ENCODE assay signal across 22 cellular contexts in the genomic region with DNA sequence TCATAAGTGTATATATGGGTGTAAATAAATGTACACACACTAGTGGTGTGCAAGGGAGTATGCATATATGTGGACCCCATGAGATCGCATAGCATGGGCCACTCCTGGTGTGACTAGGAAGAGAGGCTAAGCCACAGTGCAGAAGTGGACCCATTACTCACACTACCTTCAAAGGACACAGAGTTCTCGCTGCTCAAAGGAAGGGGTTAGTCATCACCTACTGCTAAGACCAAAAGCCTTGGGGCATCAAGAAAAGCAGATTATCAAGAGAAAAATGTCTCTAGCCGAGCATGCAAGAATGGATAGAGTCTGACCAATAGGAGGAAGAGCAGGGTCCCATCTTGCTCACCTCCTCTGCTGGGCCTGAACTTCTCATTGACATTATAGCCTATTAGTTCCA.
DNase-seq lines count a peak whose midpoint lies in the region; ATAC-seq and TF ChIP-seq lines count a peak whose summit lies in the region.
"Had no signal": no experiment of that assay in that cellular context is flagged by ENCODE, and none has a peak within 500 bp of the region (broad histone marks: within the 10 kb centered on the region; RNA-seq: fewer than 3 reads in every experiment).

No MANE protein-coding gene starts in this region.

- no peaks in the 10 kb centered on the region for H3K9me3 Mint-ChIP-seq in MCF 10A (ENCODE audit: unreplicated experiment)
- H3K9me3 Mint-ChIP-seq in T-helper 2 cell treated with Interferon-gamma antibody and Interleukin-4, amounts not matched to agents 5 μg/mL and 100 μg/mL, for 36 hours: no peaks in the 10 kb centered on the region
- H3K9me3 Mint-ChIP-seq: memory B cell; natural killer cell treated with Interleukin-12 subunit alpha and Interleukin-12 subunit beta and Interleukin-15 and Interleukin-18, amount 100 ng/mL, for 72 hours; stimulated activated memory B cell treated with anti-CD40 and anti-IgM and Interleukin-4, amounts not matched to agents 10 μg/mL and 1 μg/mL and 100 μg/mL, for 72 hours had no signal

- H3K27ac ChIP-seq in breast epithelium (no peak overlapping the region), foreskin keratinocyte (no peak overlapping the region), upper lobe of left lung (peak overlapping the region in 3 of 4 donors; percentile 11 to 57 (median 27))
- H3K27ac ChIP-seq: C4-2B, KMS-11, tibial artery had no signal

- WGBS in upper lobe of left lung, 2 donors: 71 to 76% methylated on average over 3 of the region's 3 CpGs

- TF ChIP-seq POLR2A in breast epithelium (IDR thresholded peaks at IDR 0.05): no peak
- TF ChIP-seq POLR2A in upper lobe of left lung (IDR thresholded peaks at IDR 0.05): peak in 1 of 4 donors; percentile 6

- H3K27me3 ChIP-seq in breast epithelium (no peaks in the 10 kb centered on the region), foreskin keratinocyte (no peaks in the 10 kb centered on the region), upper lobe of left lung (no peaks in the 10 kb centered on the region)
- H3K27me3 ChIP-seq: tibial artery had no signal

- H3K4me3 ChIP-seq in breast epithelium: no peak overlapping the region
- H3K4me3 ChIP-seq in upper lobe of left lung: no peak overlapping the region
- H3K4me3 ChIP-seq: tibial artery had no signal

- DNase-seq in MCF 10A (ENCODE audit: unreplicated experiment) (peak; percentile 94), breast epithelium (ENCODE audit: low spot score in 2 of 2) (no peak), T-helper 17 cell (no peak), foreskin keratinocyte (peak; percentile 72 to 91), upper lobe of left lung (no peak), NCI-H1417 treated with DMSO at 0.1 percent for 48 hours (lab: John Stamatoyannopoulos, UW) (no peak)
- no peak for DNase-seq in T-helper 2 cell treated with Interferon-gamma antibody and Interleukin-4, amounts not matched to agents 5 μg/mL and 100 μg/mL, for 36 hours (ENCODE audit: low spot score)
- DNase-seq: 8988T; activated CD4-positive, alpha-beta T cell treated with anti-CD3 and anti-CD28 coated beads for 48 hours; activated naive CD4-positive, alpha-beta T cell treated with anti-CD3 and anti-CD28 coated beads for 36 hours; cortex of kidney; DMS53; H7; immature natural killer cell; NCI-H146 had no signal

- H3K4me1 Mint-ChIP-seq in MCF 10A (ENCODE audit: insufficient read depth, unreplicated experiment) (peaks cover 61% of the 10 kb centered on the region), T-helper 17 cell (no peaks in the 10 kb centered on the region)
- peaks cover under 1% of the 10 kb centered on the region for H3K4me1 Mint-ChIP-seq in T-helper 2 cell treated with Interferon-gamma antibody and Interleukin-4, amounts not matched to agents 5 μg/mL and 100 μg/mL, for 36 hours (ENCODE audit: low read depth)
- H3K4me1 Mint-ChIP-seq: immature natural killer cell had no signal

- H3K9me3 ChIP-seq in breast epithelium (no peaks in the 10 kb centered on the region), T-helper 17 cell (ENCODE audit: control insufficient read depth, low read length, poor library complexity, severe bottlenecking) (no peaks in the 10 kb centered on the region), upper lobe of left lung (no peaks in the 10 kb centered on the region)
- H3K9me3 ChIP-seq: tibial artery had no signal

- BruUV-seq in MCF 10A (replicated peaks; lab: Mats Ljungman, UMichigan): no TSS peak

- POLR2A ChIA-PET in MCF 10A (lab: Yijun Ruan, JAX): interaction anchor here (0.6 to 3.8 kb wide), 5 partner anchors 10 to 1360 kb away, joined by 3 to 18 read pairs (median 3); no protein-coding TSS in a partner anchor

- no peak for TF ChIP-seq EP300 in upper lobe of left lung (IDR thresholded peaks at IDR 0.05)

- H3K36me3 ChIP-seq in breast epithelium (no peaks in the 10 kb centered on the region), upper lobe of left lung (no peaks in the 10 kb centered on the region)
- H3K36me3 ChIP-seq: tibial artery had no signal

- H3K4me1 ChIP-seq in breast epithelium: no peaks in the 10 kb centered on the region
- peaks cover 28% of the 10 kb centered on the region for H3K4me1 ChIP-seq in foreskin keratinocyte
- H3K4me1 ChIP-seq in upper lobe of left lung: peaks cover 4 to 11% (median 8%) of the 10 kb centered on the region in 4 donors

- intact Hi-C loops in MCF 10A (cut with micrococcal nuclease): loop anchor here (5.0 kb wide), 1 partner anchor 194 kb away; the partner anchor contains the start of gene MAFB
- intact Hi-C loops in breast epithelium (cut with DNase I; ENCODE audit: low total_unique reads): no loop called here

- CTCF ChIA-PET in MCF 10A (lab: Yijun Ruan, JAX): interaction anchor here (1.0 kb wide), 1 partner anchor 196 kb away, joined by 3 read pairs; the partner anchor contains the start of gene MAFB

- no peaks in the 10 kb centered on the region for H3K27me3 Mint-ChIP-seq in MCF 10A (ENCODE audit: insufficient read depth, unreplicated experiment)
- no peaks in the 10 kb centered on the region for H3K27me3 Mint-ChIP-seq in T-helper 17 cell
- H3K27me3 Mint-ChIP-seq in T-helper 2 cell treated with Interferon-gamma antibody and Interleukin-4, amounts not matched to agents 5 μg/mL and 100 μg/mL, for 36 hours (ENCODE audit: low read depth): no peaks in the 10 kb centered on the region

- peak overlapping the region; percentile 72 for H3K27ac Mint-ChIP-seq in MCF 10A (ENCODE audit: low read depth, unreplicated experiment)
- H3K27ac Mint-ChIP-seq in T-helper 17 cell: no peak overlapping the region
- H3K27ac Mint-ChIP-seq in T-helper 2 cell treated with Interferon-gamma antibody and Interleukin-4, amounts not matched to agents 5 μg/mL and 100 μg/mL, for 36 hours: no peak overlapping the region
- H3K27ac Mint-ChIP-seq: activated naive CD4-positive, alpha-beta T cell treated with anti-CD3 and anti-CD28 coated beads for 36 hours; immature natural killer cell; memory B cell; natural killer cell treated with Interleukin-12 subunit alpha and Interleukin-12 subunit beta and Interleukin-15 and Interleukin-18, amount 100 ng/mL, for 72 hours; stimulated activated memory B cell treated with anti-CD40 and anti-IgM and Interleukin-4, amounts not matched to agents 10 μg/mL and 1 μg/mL and 100 μg/mL, for 72 hours had no signal

- no peaks in the 10 kb centered on the region for H3K36me3 Mint-ChIP-seq in MCF 10A (ENCODE audit: insufficient read depth, unreplicated experiment)
- no peaks in the 10 kb centered on the region for H3K36me3 Mint-ChIP-seq in T-helper 17 cell (ENCODE audit: low read depth)
- H3K36me3 Mint-ChIP-seq in T-helper 2 cell treated with Interferon-gamma antibody and Interleukin-4, amounts not matched to agents 5 μg/mL and 100 μg/mL, for 36 hours (ENCODE audit: low read depth): no peaks in the 10 kb centered on the region
- H3K36me3 Mint-ChIP-seq: immature natural killer cell; memory B cell; stimulated activated memory B cell treated with anti-CD40 and anti-IgM and Interleukin-4, amounts not matched to agents 10 μg/mL and 1 μg/mL and 100 μg/mL, for 72 hours had no signal

- H3K4me3 Mint-ChIP-seq in MCF 10A (ENCODE audit: unreplicated experiment) (peak overlapping the region; percentile 47), T-helper 17 cell (no peak overlapping the region)
- H3K4me3 Mint-ChIP-seq in T-helper 2 cell treated with Interferon-gamma antibody and Interleukin-4, amounts not matched to agents 5 μg/mL and 100 μg/mL, for 36 hours: no peak overlapping the region
- H3K4me3 Mint-ChIP-seq: activated naive CD4-positive, alpha-beta T cell treated with anti-CD3 and anti-CD28 coated beads for 36 hours; immature natural killer cell; memory B cell; natural killer cell treated with Interleukin-12 subunit alpha and Interleukin-12 subunit beta and Interleukin-15 and Interleukin-18, amount 100 ng/mL, for 72 hours; stimulated activated memory B cell treated with anti-CD40 and anti-IgM and Interleukin-4, amounts not matched to agents 10 μg/mL and 1 μg/mL and 100 μg/mL, for 72 hours had no signal

- peak; percentile 33 for ATAC-seq in T-helper 17 cell
- peak; percentile 95 for ATAC-seq in foreskin keratinocyte
- no peak for ATAC-seq in upper lobe of left lung (ENCODE audit: low FRiP score in 2 of 2)
- no peak for ATAC-seq in GM19452 (IDR thresholded peaks at IDR 0.05; ENCODE audit: unreplicated experiment)
- ATAC-seq: stimulated activated memory B cell treated with anti-CD40 and anti-IgM and Interleukin-4, amounts not matched to agents 10 μg/mL and 1 μg/mL and 100 μg/mL, for 72 hours had no signal

- TF ChIP-seq CTCF in MCF 10A (IDR thresholded peaks at IDR 0.05; ENCODE audit: unreplicated experiment): no peak
- no peak for TF ChIP-seq CTCF in breast epithelium (IDR thresholded peaks at IDR 0.05)
- TF ChIP-seq CTCF in foreskin keratinocyte (conservative IDR thresholded peaks at IDR 0.05): no peak
- TF ChIP-seq CTCF in upper lobe of left lung (IDR thresholded peaks at IDR 0.05): no peak

Comparison
In these comparisons a context has a peak if more than half of its experiments do, and no peak if none do; other contexts are left out.
1. DNase-seq: peak in MCF 10A (single experiment) and foreskin keratinocyte (2 of 2); none in breast epithelium (0 of 2), T-helper 17 cell (0 of 3), upper lobe of left lung (0 of 2), T-helper 2 cell treated with Interferon-gamma antibody and Interleukin-4, amounts not matched to agents 5 μg/mL and 100 μg/mL, for 36 hours (single experiment) and NCI-H1417 treated with DMSO at 0.1 percent for 48 hours (single experiment).
2. H3K27ac ChIP-seq: peak in upper lobe of left lung (3 of 4); none in breast epithelium (0 of 2) and foreskin keratinocyte (single experiment).
3. ATAC-seq: peak in T-helper 17 cell (single experiment) and foreskin keratinocyte (single experiment); none in upper lobe of left lung (0 of 2) and GM19452 (single experiment).